31 cellular contexts compared by ENCODE assay signal in the genomic region with DNA sequence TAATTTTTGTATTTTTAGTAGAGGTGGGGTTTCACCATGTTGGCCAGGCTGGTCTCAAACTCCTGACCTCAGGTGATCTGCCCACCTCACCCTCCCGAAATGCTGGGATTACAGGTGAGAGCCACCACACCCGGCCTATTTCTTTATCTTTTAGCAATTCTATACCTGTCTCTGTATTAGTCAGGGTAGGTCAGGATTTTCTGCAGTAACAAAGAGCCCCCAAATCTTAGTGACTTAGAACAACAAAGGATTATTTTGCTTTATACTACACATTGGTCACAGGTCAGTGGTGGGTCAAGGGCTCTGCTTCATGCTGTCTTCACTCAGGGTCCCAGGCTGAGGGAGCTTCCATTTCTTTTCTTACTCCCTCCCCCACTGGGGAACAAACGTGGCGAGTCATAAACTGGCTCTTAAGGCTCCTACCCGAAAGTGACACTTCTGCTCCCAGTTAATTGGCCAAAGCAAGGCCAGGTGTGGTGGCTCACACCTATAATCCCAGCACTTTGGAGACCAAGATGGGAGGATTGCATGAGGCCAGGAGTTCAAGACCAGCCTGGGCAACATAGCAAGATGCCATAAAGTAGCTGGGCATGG. TPM values are rescaled to one million over a fixed set of nuclear protein-coding genes. Genes with fewer than 3 reads are reported as not detected.
DNase-seq lines count a peak whose midpoint lies in the region; ATAC-seq, FAIRE-seq and TF ChIP-seq lines count a peak whose summit lies in the region.
"Had no signal": no experiment of that assay in that cellular context is flagged by ENCODE, and none has a peak within 500 bp of the region (broad histone marks: within the 10 kb centered on the region; RNA-seq: fewer than 3 reads in every experiment).

No MANE protein-coding gene starts in this region.

- peaks cover 5 to 43% of the 10 kb centered on the region in 2 donors for H3K36me3 Mint-ChIP-seq in activated naive CD4-positive, alpha-beta T cell treated with anti-CD3 and anti-CD28 coated beads, Interleukin-2, amount 50 U/mL, for 72 hours
- peaks cover 5% of the 10 kb centered on the region for H3K36me3 Mint-ChIP-seq in neural crest cell (ENCODE audit: low read depth)

- peaks cover 29% of the 10 kb centered on the region for H3K4me1 Mint-ChIP-seq in neural crest cell

- no peak for TF ChIP-seq RAD21 in K562 (CRISPR knock-in tag; conservative IDR thresholded peaks at IDR 0.05 in 1 of 2, IDR thresholded peaks at IDR 0.05 in 1 of 2)

- POLR2A ChIA-PET in HEK293 (lab: Yijun Ruan, JAX), result interaction anchor here (0.5 to 0.8 kb wide), 2 partner anchors 27 to 30 kb away, joined by 3 to 4 read pairs; partner anchors contain the start of gene ACTMAP
- POLR2A ChIA-PET in K562 (lab: Yijun Ruan, JAX), result interaction anchor here (0.7 kb wide), 1 partner anchor 24 kb away, joined by 3 read pairs; no protein-coding TSS in a partner anchor

- H3K27me3 Mint-ChIP-seq in neural crest cell (ENCODE audit: low read depth), result no peaks in the 10 kb centered on the region
- H3K27me3 Mint-ChIP-seq: CD4-positive, alpha-beta T cell; IgD-negative memory B cell had no signal

- peaks cover 11% of the 10 kb centered on the region for H3K4me1 ChIP-seq in HEK293 (ENCODE audit: control insufficient read depth, insufficient read depth, low read length)
- peaks cover 4 to 12% of the 10 kb centered on the region in 2 experiments; a peak in 4 of 5 replicates for H3K4me1 ChIP-seq in K562 (replicated peaks in 1 of 2; ENCODE audit: control insufficient read depth in 2 of 2, insufficient read depth in 2 of 2, low read length in 2 of 2)

- H3K4me3 ChIP-seq in HEK293 (ENCODE audit: low read depth, low read length) (no peak overlapping the region), K562 (no peak overlapping the region)
- H3K4me3 ChIP-seq: BLaER1 treated with 17β-estradiol and CSF1 and Interleukin-3, amounts not matched to agents 10 nM and 100 nM; GM12878; SJSA1 had no signal

- H3K9me3 Mint-ChIP-seq in activated naive CD4-positive, alpha-beta T cell treated with anti-CD3 and anti-CD28 coated beads, Interleukin-2, amount 50 U/mL, for 72 hours, result no peaks in the 10 kb centered on the region
- no peaks in the 10 kb centered on the region for H3K9me3 Mint-ChIP-seq in neural crest cell
- H3K9me3 Mint-ChIP-seq: CD4-positive, alpha-beta T cell; IgD-negative memory B cell had no signal

- H3K4me3 Mint-ChIP-seq in neural crest cell, result peak overlapping the region; percentile 19
- H3K4me3 Mint-ChIP-seq: CD4-positive, alpha-beta T cell had no signal

- peak overlapping the region; percentile 12 to 79 for H3K27ac Mint-ChIP-seq in activated naive CD4-positive, alpha-beta T cell treated with anti-CD3 and anti-CD28 coated beads, Interleukin-2, amount 50 U/mL, for 72 hours
- H3K27ac Mint-ChIP-seq in neural crest cell (ENCODE audit: unreplicated experiment), result no peak overlapping the region
- H3K27ac Mint-ChIP-seq: CD4-positive, alpha-beta T cell had no signal

- intact Hi-C loops in K562 (cut with micrococcal nuclease), result no loop called here

- WGBS in K562 (ENCODE audit: insufficient coverage, low coverage, missing lambda C conversion rate), result 90% methylated on average over 5 of the region's 5 CpGs

- TF ChIP-seq CTCF in HEK293 (tag by site-specific recombination; IDR thresholded peaks at IDR 0.05), result no peak
- TF ChIP-seq CTCF in K562 (IDR thresholded peaks at IDR 0.05 in 2 of 3, conservative IDR thresholded peaks at IDR 0.05 in 1 of 3; ENCODE audit: insufficient read depth in 2 of 3, low read depth in 1 of 3, low read length in 3 of 3), result no peak
- TF ChIP-seq CTCF in neural crest cell (conservative IDR thresholded peaks at IDR 0.05), result no peak

- H3K9ac ChIP-seq in K562 (ENCODE audit: insufficient read depth in 1 of 2, low read depth in 2 of 2, low read length in 2 of 2), result no peak overlapping the region
- H3K9ac ChIP-seq: BLaER1 treated with 17β-estradiol and CSF1 and Interleukin-3, amounts not matched to agents 10 nM and 100 nM had no signal

- no peak for TF ChIP-seq EP300 in K562 (IDR thresholded peaks at IDR 0.05; ENCODE audit: low read length)

- BruUV-seq in K562 (replicated peaks; lab: Mats Ljungman, UMichigan), result no TSS peak

- no peak for DNase-seq in activated naive CD4-positive, alpha-beta T cell treated with anti-CD3 and anti-CD28 coated beads, Interleukin-2, amount 50 U/mL, for 72 hours (ENCODE audit: low spot score in 2 of 2)
- DNase-seq in activated naive CD4-positive, alpha-beta T cell (lab: John Stamatoyannopoulos, UW), result no peak
- DNase-seq in K562 (ENCODE audit: extremely low read depth in 1 of 4, low spot score in 3 of 4) (no peak), neural crest cell (ENCODE audit: low read depth, low spot score) (no peak), inferior parietal cortex (ENCODE audit: extremely low spot score) (no peak), RCC 7860 (ENCODE audit: low spot score) (no peak), NCI-H2171 treated with DMSO at 0.1 percent for 48 hours (lab: John Stamatoyannopoulos, UW) (no peak)
- DNase-seq: CD4-positive, alpha-beta T cell; COR-L47; DMS 273 treated with DMSO at 0.1 percent for 48 hours; DMS79; EL; GDM1; HCEC 1CT; NCI-H1092; NCI-H146; NCI-H1930; NCI-H2107; NCI-H446 treated with DMSO at 0.1 percent for 48 hours; NCI-H526; NCI-H82; NK-92 treated with Interleukin-12 subunit alpha and Interleukin-12 subunit beta, amount 100 ng/mL, for 24 hours; PC-3; Right ventricle myocardium superior had no signal

- in situ Hi-C loops in K562 (cut with MboI), result no loop called here

- peaks cover 59 to 90% of the 10 kb centered on the region in 2 experiments for H3K36me3 ChIP-seq in HEK293 (ENCODE audit: control insufficient read depth in 2 of 2, insufficient read depth in 1 of 2, low read length in 2 of 2)
- peaks cover 39% of the 10 kb centered on the region for H3K36me3 ChIP-seq in K562 (ENCODE audit: control insufficient read depth, insufficient read depth, low read length)

- H3K27ac ChIP-seq in HEK293 (ENCODE audit: extremely low read depth, low read depth, low read length) (0 out of 2 replicates have a peak overlapping the region, but pooled peaks have one; percentile 16), K562 (ENCODE audit: extremely low read depth, low read depth, low read length) (no peak overlapping the region)
- H3K27ac ChIP-seq: BLaER1 treated with 17β-estradiol and CSF1 and Interleukin-3, amounts not matched to agents 10 nM and 100 nM; SJSA1 had no signal

- FAIRE-seq in K562 (lab: Jason Lieb, UNC) (no peak), RCC 7860 (lab: Jason Lieb, UNC) (no peak)
- FAIRE-seq: A204.1, GM12878, H1 had no signal

- ATAC-seq in activated naive CD4-positive, alpha-beta T cell treated with anti-CD3 and anti-CD28 coated beads, Interleukin-2, amount 50 U/mL, for 72 hours, result no peak
- no peak for ATAC-seq in K562
- ATAC-seq: GM12878, PC-3 had no signal

- peaks cover 34% of the 10 kb centered on the region for H3K79me2 ChIP-seq in K562 (ENCODE audit: control insufficient read depth, insufficient read depth, low read length)

- no peak overlapping the region for H3K4me2 ChIP-seq in K562 (ENCODE audit: insufficient read depth, low read length)
- H3K4me2 ChIP-seq: BLaER1 treated with 17β-estradiol and CSF1 and Interleukin-3, amounts not matched to agents 10 nM and 100 nM had no signal

- no peak for TF ChIP-seq POLR2A in K562 (conservative IDR thresholded peaks at IDR 0.05)

- peaks cover 4% of the 10 kb centered on the region for H3K9me1 ChIP-seq in K562 (ENCODE audit: control insufficient read depth, insufficient read depth, low read length)

- no peaks in the 10 kb centered on the region for H3K27me3 ChIP-seq in K562 (ENCODE audit: control insufficient read depth in 2 of 2, insufficient read depth in 2 of 2, low read length in 2 of 2)
- H3K27me3 ChIP-seq: BLaER1 treated with 17β-estradiol and CSF1 and Interleukin-3, amounts not matched to agents 10 nM and 100 nM; SJSA1 had no signal

- CTCF ChIA-PET in HEK293 (lab: Yijun Ruan, JAX), result interaction anchor here (0.6 kb wide), 1 partner anchor 193 kb away, joined by 7 read pairs; no protein-coding TSS in a partner anchor
- CTCF ChIA-PET in K562 (lab: Yijun Ruan, JAX; ENCODE audit: low intra/inter-chr PET ratio), result no interaction called here

- H4K20me1 ChIP-seq in K562 (replicated peaks; ENCODE audit: control insufficient read depth, insufficient read depth, low read length), result no peaks in the 10 kb centered on the region

- H2AFZ ChIP-seq in K562 (ENCODE audit: low read depth, low read length), result no peak overlapping the region

- H3K9me3 ChIP-seq in HEK293 (ENCODE audit: control insufficient read depth, insufficient read depth, low read depth, low read length), result no peaks in the 10 kb centered on the region; the same call in 1 of the 2 replicates
- no peaks in the 10 kb centered on the region for H3K9me3 ChIP-seq in K562 (replicated peaks; ENCODE audit: control insufficient read depth, insufficient read depth, low read depth, low read length)
- H3K9me3 ChIP-seq: SJSA1 had no signal

RNA-seq across cellular contexts. Expression of gene ITPKC, which starts 6.8 kb away (rescaled TPM):
- total RNA-seq in activated naive CD4-positive, alpha-beta T cell treated with anti-CD3 and anti-CD28 coated beads, Interleukin-2, amount 50 U/mL, for 72 hours, result 1 to 10 TPM; 8.3 to 9.4 TPM
- total RNA-seq in K562 (2011; cell fraction: chromatin; rRNA removed; ENCODE audit: low replicate concordance), result 7.8 and 24.0 TPM in 2 replicates
- total RNA-seq in K562 (2011; cell fraction: nucleolus; rRNA removed), result 14.8 and 15.4 TPM in 2 replicates
- 8.1 and 11.3 TPM in 2 replicates for total RNA-seq in K562 (2011; cell fraction: nucleoplasm; rRNA removed)
- 7.4 and 8.7 TPM in 2 replicates for total RNA-seq in K562 (2014; rRNA removed)
- total RNA-seq in K562 (2014; rRNA removed; fragmentation: Illumina TruSeq; extraction: Trizol), result 3.4 and 4.0 TPM in 2 replicates
- 4.7 and 5.1 TPM in 2 replicates for total RNA-seq in K562 (2015; rRNA removed; fragmentation: Illumina TruSeq; extraction: Trizol)
- 9.0 and 9.3 TPM in 2 replicates for total RNA-seq in K562 (2021)
- polyA plus RNA-seq in K562 (2011; rRNA removed), result 6.0 and 6.1 TPM in 2 replicates
- 6.4 and 8.6 TPM in 2 replicates for polyA plus RNA-seq in K562 (2011; cell fraction: cytosol; rRNA removed)
- polyA plus RNA-seq in K562 (2011; cell fraction: nucleus; rRNA removed), result 5.3 and 9.3 TPM in 2 replicates
- 6.0 and 10.0 TPM in 2 replicates for polyA plus RNA-seq in K562 (2012)
- polyA plus RNA-seq in K562 (2014; fragmentation: Illumina TruSeq; extraction: Trizol), result 5.8 and 6.6 TPM in 2 replicates
- polyA plus RNA-seq in K562 (2014; fragmentation: Nextera tagmentation; extraction: Ambion mirVana), result under 1 TPM; 0.08 to 0.22 TPM
- 6.4 and 8.9 TPM in 2 replicates for polyA plus RNA-seq in K562 (2014; rRNA removed)
- polyA minus RNA-seq in K562 (2011; rRNA and poly(A)+ RNA removed), result 7.3 and 9.6 TPM in 2 replicates
- polyA minus RNA-seq in K562 (2011; cell fraction: cytosol; rRNA and poly(A)+ RNA removed), result 3.9 and 6.0 TPM in 2 replicates
- polyA minus RNA-seq in K562 (2011; cell fraction: nucleus; rRNA and poly(A)+ RNA removed), result 4.3 and 4.7 TPM in 2 replicates
- total RNA-seq in neural crest cell, result 12.8 and 13.9 TPM in 2 replicates

RNA-seq across cellular contexts. Expression of gene COQ8B, which starts 7.1 kb away (rescaled TPM):
- total RNA-seq in activated naive CD4-positive, alpha-beta T cell treated with anti-CD3 and anti-CD28 coated beads, Interleukin-2, amount 50 U/mL, for 72 hours, result 10 to 100 TPM; 25.5 to 39.8 TPM
- 33.1 and 73.6 TPM in 2 replicates for total RNA-seq in K562 (2011; cell fraction: chromatin; rRNA removed; ENCODE audit: low replicate concordance)
- total RNA-seq in K562 (2011; cell fraction: nucleolus; rRNA removed), result 54.3 and 55.7 TPM in 2 replicates
- total RNA-seq in K562 (2011; cell fraction: nucleoplasm; rRNA removed), result 43.2 and 52.2 TPM in 2 replicates
- 18.3 and 20.0 TPM in 2 replicates for total RNA-seq in K562 (2014; rRNA removed)
- 5.2 and 5.5 TPM in 2 replicates for total RNA-seq in K562 (2014; rRNA removed; fragmentation: Illumina TruSeq; extraction: Trizol)
- total RNA-seq in K562 (2015; rRNA removed; fragmentation: Illumina TruSeq; extraction: Trizol), result 12.9 and 13.6 TPM in 2 replicates
- 24.0 and 27.2 TPM in 2 replicates for total RNA-seq in K562 (2021)
- polyA plus RNA-seq in K562 (2011; rRNA removed), result 14.4 and 17.6 TPM in 2 replicates
- polyA plus RNA-seq in K562 (2011; cell fraction: cytosol; rRNA removed), result 19.5 and 37.8 TPM in 2 replicates
- polyA plus RNA-seq in K562 (2011; cell fraction: nucleus; rRNA removed), result 55.8 and 89.2 TPM in 2 replicates
- 16.4 and 27.2 TPM in 2 replicates for polyA plus RNA-seq in K562 (2012)
- 7.2 and 15.7 TPM in 2 replicates for polyA plus RNA-seq in K562 (2014; fragmentation: Illumina TruSeq; extraction: Trizol)
- under 1 TPM; 0.41 to 0.51 TPM for polyA plus RNA-seq in K562 (2014; fragmentation: Nextera tagmentation; extraction: Ambion mirVana)
- 26.5 and 32.3 TPM in 2 replicates for polyA plus RNA-seq in K562 (2014; rRNA removed)
- 7.3 and 13.0 TPM in 2 replicates for polyA minus RNA-seq in K562 (2011; rRNA and poly(A)+ RNA removed)
- 15.0 and 15.7 TPM in 2 replicates for polyA minus RNA-seq in K562 (2011; cell fraction: cytosol; rRNA and poly(A)+ RNA removed)
- 25.1 and 25.8 TPM in 2 replicates for polyA minus RNA-seq in K562 (2011; cell fraction: nucleus; rRNA and poly(A)+ RNA removed)
- 41.1 and 45.1 TPM in 2 replicates for total RNA-seq in neural crest cell

RNA-seq across cellular contexts. Expression of gene ACTMAP, which starts 26.5 kb away (rescaled TPM):
- 10 to 100 TPM; 21.4 to 23.2 TPM for total RNA-seq in activated naive CD4-positive, alpha-beta T cell treated with anti-CD3 and anti-CD28 coated beads, Interleukin-2, amount 50 U/mL, for 72 hours
- 17.6 and 35.1 TPM in 2 replicates for total RNA-seq in K562 (2011; cell fraction: chromatin; rRNA removed; ENCODE audit: low replicate concordance)
- total RNA-seq in K562 (2011; cell fraction: nucleolus; rRNA removed), result 16.7 and 18.3 TPM in 2 replicates
- total RNA-seq in K562 (2011; cell fraction: nucleoplasm; rRNA removed), result 22.2 and 28.6 TPM in 2 replicates
- total RNA-seq in K562 (2014; rRNA removed) (2.3 and 3.3 TPM in 2 replicates), K562 (2014; rRNA removed; fragmentation: Illumina TruSeq; extraction: Trizol) (1.7 and 2.0 TPM in 2 replicates), K562 (2015; rRNA removed; fragmentation: Illumina TruSeq; extraction: Trizol) (1.7 and 2.9 TPM in 2 replicates), K562 (2021) (14.4 and 16.6 TPM in 2 replicates), neural crest cell (22.7 and 25.1 TPM in 2 replicates)
- polyA plus RNA-seq in K562 (2011; rRNA removed) (4.9 and 12.9 TPM in 2 replicates), K562 (2014; fragmentation: Illumina TruSeq; extraction: Trizol) (12.8 and 13.1 TPM in 2 replicates), K562 (2014; fragmentation: Nextera tagmentation; extraction: Ambion mirVana) (1 to 10 TPM; 4.8 to 5.1 TPM), K562 (2014; rRNA removed) (7.5 and 8.5 TPM in 2 replicates)
- 10.8 and 11.7 TPM in 2 replicates for polyA plus RNA-seq in K562 (2011; cell fraction: cytosol; rRNA removed)
- polyA plus RNA-seq in K562 (2011; cell fraction: nucleus; rRNA removed), result 28.9 and 39.1 TPM in 2 replicates
- 14.9 and 28.4 TPM in 2 replicates for polyA plus RNA-seq in K562 (2012)
- polyA minus RNA-seq in K562 (2011; rRNA and poly(A)+ RNA removed), result 3.5 and 4.1 TPM in 2 replicates
- polyA minus RNA-seq in K562 (2011; cell fraction: cytosol; rRNA and poly(A)+ RNA removed), result 12.6 and 20.3 TPM in 2 replicates
- polyA minus RNA-seq in K562 (2011; cell fraction: nucleus; rRNA and poly(A)+ RNA removed), result 3.8 and 7.0 TPM in 2 replicates

RNA-seq across cellular contexts. Expression of gene SNRPA, which starts 27.2 kb away (rescaled TPM):
- total RNA-seq in activated naive CD4-positive, alpha-beta T cell treated with anti-CD3 and anti-CD28 coated beads, Interleukin-2, amount 50 U/mL, for 72 hours, result 100 to 1,000 TPM; 197 to 227 TPM
- total RNA-seq in K562 (2011; cell fraction: chromatin; rRNA removed; ENCODE audit: low replicate concordance), result 98.7 and 181 TPM in 2 replicates
- 171 and 186 TPM in 2 replicates for total RNA-seq in K562 (2011; cell fraction: nucleolus; rRNA removed)
- 154 and 155 TPM in 2 replicates for total RNA-seq in K562 (2011; cell fraction: nucleoplasm; rRNA removed)
- total RNA-seq in K562 (2014; rRNA removed), result 311 and 436 TPM in 2 replicates
- 83.8 and 106 TPM in 2 replicates for total RNA-seq in K562 (2014; rRNA removed; fragmentation: Illumina TruSeq; extraction: Trizol)
- total RNA-seq in K562 (2015; rRNA removed; fragmentation: Illumina TruSeq; extraction: Trizol), result 130 and 150 TPM in 2 replicates
- 185 and 193 TPM in 2 replicates for total RNA-seq in K562 (2021)
- 230 and 371 TPM in 2 replicates for polyA plus RNA-seq in K562 (2011; rRNA removed)
- polyA plus RNA-seq in K562 (2011; cell fraction: cytosol; rRNA removed), result 179 and 223 TPM in 2 replicates
- polyA plus RNA-seq in K562 (2011; cell fraction: nucleus; rRNA removed), result 665 and 764 TPM in 2 replicates
- polyA plus RNA-seq in K562 (2012), result 170 and 298 TPM in 2 replicates
- polyA plus RNA-seq in K562 (2014; fragmentation: Illumina TruSeq; extraction: Trizol), result 205 and 262 TPM in 2 replicates
- 10 to 100 TPM; 16.3 to 24.7 TPM for polyA plus RNA-seq in K562 (2014; fragmentation: Nextera tagmentation; extraction: Ambion mirVana)
- polyA plus RNA-seq in K562 (2014; rRNA removed), result 210 and 224 TPM in 2 replicates
- 186 and 256 TPM in 2 replicates for polyA minus RNA-seq in K562 (2011; rRNA and poly(A)+ RNA removed)
- 217 TPM in 2 replicates for polyA minus RNA-seq in K562 (2011; cell fraction: cytosol; rRNA and poly(A)+ RNA removed)
- 65.8 and 91.3 TPM in 2 replicates for polyA minus RNA-seq in K562 (2011; cell fraction: nucleus; rRNA and poly(A)+ RNA removed)
- total RNA-seq in neural crest cell, result 213 and 214 TPM in 2 replicates

RNA-seq across cellular contexts. Expression of gene NUMBL, which starts 33.3 kb away (rescaled TPM):
- total RNA-seq in activated naive CD4-positive, alpha-beta T cell treated with anti-CD3 and anti-CD28 coated beads, Interleukin-2, amount 50 U/mL, for 72 hours, result 10 to 100 TPM; 18.0 to 20.2 TPM
- 39.2 and 53.7 TPM in 2 replicates for total RNA-seq in K562 (2011; cell fraction: chromatin; rRNA removed; ENCODE audit: low replicate concordance)
- total RNA-seq in K562 (2011; cell fraction: nucleolus; rRNA removed), result 24.0 and 29.3 TPM in 2 replicates
- total RNA-seq in K562 (2011; cell fraction: nucleoplasm; rRNA removed), result 33.8 and 65.4 TPM in 2 replicates
- total RNA-seq in K562 (2014; rRNA removed) (10.3 and 12.2 TPM in 2 replicates), K562 (2014; rRNA removed; fragmentation: Illumina TruSeq; extraction: Trizol) (3.0 TPM in 2 replicates), K562 (2015; rRNA removed; fragmentation: Illumina TruSeq; extraction: Trizol) (5.0 and 5.7 TPM in 2 replicates), K562 (2021) (38.6 and 41.5 TPM in 2 replicates), neural crest cell (21.4 and 26.8 TPM in 2 replicates)
- polyA plus RNA-seq in K562 (2011; rRNA removed) (6.6 and 9.2 TPM in 2 replicates), K562 (2014; fragmentation: Illumina TruSeq; extraction: Trizol) (9.0 and 13.7 TPM in 2 replicates), K562 (2014; fragmentation: Nextera tagmentation; extraction: Ambion mirVana) (under 1 TPM; 0.39 to 0.63 TPM), K562 (2014; rRNA removed) (16.1 and 18.8 TPM in 2 replicates)
- 6.5 and 15.8 TPM in 2 replicates for polyA plus RNA-seq in K562 (2011; cell fraction: cytosol; rRNA removed)
- polyA plus RNA-seq in K562 (2011; cell fraction: nucleus; rRNA removed), result 20.5 and 36.4 TPM in 2 replicates
- 12.7 and 13.9 TPM in 2 replicates for polyA plus RNA-seq in K562 (2012)
- 14.8 and 16.7 TPM in 2 replicates for polyA minus RNA-seq in K562 (2011; rRNA and poly(A)+ RNA removed)
- polyA minus RNA-seq in K562 (2011; cell fraction: cytosol; rRNA and poly(A)+ RNA removed), result 4.8 and 6.4 TPM in 2 replicates
- polyA minus RNA-seq in K562 (2011; cell fraction: nucleus; rRNA and poly(A)+ RNA removed), result 7.8 and 8.3 TPM in 2 replicates
